Comparison of ENCODE assay signal across 18 cellular contexts in genomic region chr20:41969656-41970055, GRCh38.
DNase-seq lines count a peak whose midpoint lies in the region; ATAC-seq and TF ChIP-seq lines count a peak whose summit lies in the region.
"Had no signal": no experiment of that assay in that cellular context is flagged by ENCODE, and none has a peak within 500 bp of the region (broad histone marks: within the 10 kb centered on the region; RNA-seq: fewer than 3 reads in every experiment).

No MANE protein-coding gene starts in this region.

- no peaks in the 10 kb centered on the region for H3K36me3 Mint-ChIP-seq in T-helper 17 cell (ENCODE audit: low read depth)
- H3K36me3 Mint-ChIP-seq: CD8-positive, alpha-beta T cell had no signal

- H3K27me3 Mint-ChIP-seq in T-helper 17 cell: no peaks in the 10 kb centered on the region

- no peak overlapping the region for H2BK15ac ChIP-seq in mesendoderm (replicated peaks; ENCODE audit: low read depth)

- no peak overlapping the region for H3K4me3 ChIP-seq in dorsolateral prefrontal cortex
- no peak overlapping the region for H3K4me3 ChIP-seq in mesendoderm (ENCODE audit: low read length)
- H3K4me3 ChIP-seq: BLaER1, K562, PC-9 had no signal

- H3K56ac ChIP-seq in mesendoderm (ENCODE audit: low read length): peak overlapping the region; percentile 25

- no peak overlapping the region for H3K23ac ChIP-seq in mesendoderm (ENCODE audit: low read length)

- no peak overlapping the region for H4K8ac ChIP-seq in mesendoderm (ENCODE audit: low read depth, low read length)

- H4K5ac ChIP-seq in mesendoderm (ENCODE audit: low read length): no peak overlapping the region

- no peaks in the 10 kb centered on the region for H3K4me1 Mint-ChIP-seq in T-helper 17 cell

- no peak for ATAC-seq in T-helper 17 cell
- no peak for ATAC-seq in HG02885 (IDR thresholded peaks at IDR 0.05; ENCODE audit: poor library complexity, unreplicated experiment)
- ATAC-seq: CD8-positive, alpha-beta T cell; K562 had no signal

- DNase-seq in NCI-H82 (lab: John Stamatoyannopoulos, UW) (peak; percentile 48), NCI-H82 treated with DMSO at 0.1 percent for 48 hours (lab: John Stamatoyannopoulos, UW; ENCODE audit: unreplicated experiment) (no peak), dorsolateral prefrontal cortex (peak in 9 of 10 donors; percentile 4 to 62 (median 46)), mesendoderm (no peak), superior temporal gyrus (ENCODE audit: extremely low spot score) (peak; percentile 16), AG08396 (ENCODE audit: low spot score) (no peak), T-helper 17 cell (no peak)
- DNase-seq: CD8-positive, alpha-beta T cell; GOT3; MV-4-11; NCI-H1417; NCI-H187 treated with DMSO at 0.1 percent for 48 hours; NCI-H774; PC-9 had no signal

- H3K9me3 ChIP-seq in T-helper 17 cell (ENCODE audit: control insufficient read depth, low read length, poor library complexity, severe bottlenecking): no peaks in the 10 kb centered on the region
- H3K9me3 ChIP-seq: BLaER1 had no signal

- H2BK120ac ChIP-seq in mesendoderm (ENCODE audit: low read depth, low read length): no peak overlapping the region

- no peaks in the 10 kb centered on the region for H3K36me3 ChIP-seq in mesendoderm (ENCODE audit: control insufficient read depth, insufficient read depth, low read length)
- H3K36me3 ChIP-seq: BLaER1 had no signal

- no peak for TF ChIP-seq CTCF in dorsolateral prefrontal cortex (IDR thresholded peaks at IDR 0.05 in 54 of 56, conservative IDR thresholded peaks at IDR 0.05 in 2 of 56; ENCODE audit: low read depth in 1 of 56, partially characterized antibody in 56 of 56)

- H3K4me1 ChIP-seq in mesendoderm (ENCODE audit: control insufficient read depth, low read depth, low read length): no peaks in the 10 kb centered on the region
- H3K4me1 ChIP-seq: BLaER1 had no signal

- no peak overlapping the region for H3K4me3 Mint-ChIP-seq in T-helper 17 cell
- H3K4me3 Mint-ChIP-seq: CD8-positive, alpha-beta T cell had no signal

- no peak overlapping the region for H3K27ac Mint-ChIP-seq in T-helper 17 cell
- H3K27ac Mint-ChIP-seq: CD8-positive, alpha-beta T cell had no signal

- no peak overlapping the region for H2BK5ac ChIP-seq in mesendoderm (ENCODE audit: low read length)

- H3K27ac ChIP-seq in dorsolateral prefrontal cortex (peak overlapping the region in 2 of 59 donors; percentile 14 to 22), mesendoderm (ENCODE audit: low read depth, low read length) (no peak overlapping the region)
- H3K27ac ChIP-seq: 22Rv1, BLaER1, PC-9 had no signal

- H3K27me3 ChIP-seq in dorsolateral prefrontal cortex (peaks cover 0 to 7% (median 0%) of the 10 kb centered on the region in 45 donors), mesendoderm (ENCODE audit: insufficient read depth, low read length, poor library complexity) (no peaks in the 10 kb centered on the region)
- H3K27me3 ChIP-seq: BLaER1 had no signal

- no peak overlapping the region for H3K9ac ChIP-seq in mesendoderm (ENCODE audit: low read length)
- H3K9ac ChIP-seq: BLaER1 had no signal

- H3K18ac ChIP-seq in mesendoderm (ENCODE audit: low read length): no peak overlapping the region

- no peak overlapping the region for H2AK5ac ChIP-seq in mesendoderm (ENCODE audit: low read length)

- no peaks in the 10 kb centered on the region for H3K79me1 ChIP-seq in mesendoderm (ENCODE audit: low read length)

- intact Hi-C loops in dorsolateral prefrontal cortex (cut with DNase I): no loop called here

- no peak overlapping the region for H3K4ac ChIP-seq in mesendoderm (ENCODE audit: low read depth, low read length)

- no peaks in the 10 kb centered on the region for H3K79me2 ChIP-seq in mesendoderm (ENCODE audit: control insufficient read depth, insufficient read depth, low read length)

- H3K4me2 ChIP-seq in mesendoderm (ENCODE audit: low read length): no peak overlapping the region
- H3K4me2 ChIP-seq: BLaER1, PC-9 had no signal

- no CpG with 5 or more reads among the region's 6 CpGs for whole genome bisulfite sequencing in mesendoderm (ENCODE audit: extremely low coverage, insufficient coverage, low lambda C conversion rate)

Comparison
In these comparisons a context has a peak if more than half of its experiments do, and no peak if none do; other contexts are left out.
1. DNase-seq: peak in NCI-H82 (single experiment), dorsolateral prefrontal cortex (9 of 10) and superior temporal gyrus (single experiment); none in NCI-H82 treated with DMSO at 0.1 percent for 48 hours (single experiment), mesendoderm (single experiment), AG08396 (single experiment) and T-helper 17 cell (0 of 3).